In genomic region chr5:96530901-96531300, GRCh38 we compare ENCODE assay signal across 15 cellular contexts.
DNase-seq lines count a peak whose midpoint lies in the region; ATAC-seq lines count a peak whose summit lies in the region.
"Had no signal": no experiment of that assay in that cellular context is flagged by ENCODE, and none has a peak within 500 bp of the region (broad histone marks: within the 10 kb centered on the region; RNA-seq: fewer than 3 reads in every experiment).

No MANE protein-coding gene starts in this region.

- ATAC-seq in HG02852 (IDR thresholded peaks at IDR 0.05; ENCODE audit: unreplicated experiment) = no peak
- no peak for ATAC-seq in activated naive CD4-positive, alpha-beta T cell treated with anti-CD3 and anti-CD28 coated beads, Interleukin-2, amount 50 U/mL, for 72 hours
- ATAC-seq: GM12878, GM23338 had no signal

- H3K27ac Mint-ChIP-seq in activated naive CD4-positive, alpha-beta T cell treated with anti-CD3 and anti-CD28 coated beads, Interleukin-2, amount 50 U/mL, for 72 hours = no peak overlapping the region
- H3K27ac Mint-ChIP-seq: GM23338, H9 had no signal

- H3K9me3 Mint-ChIP-seq in activated naive CD4-positive, alpha-beta T cell treated with anti-CD3 and anti-CD28 coated beads, Interleukin-2, amount 50 U/mL, for 72 hours = peaks cover 0 to 3% of the 10 kb centered on the region in 2 donors
- H3K9me3 Mint-ChIP-seq: CD4-positive, alpha-beta memory T cell; GM23338; H9 had no signal

- DNase-seq in DMS53 (lab: John Stamatoyannopoulos, UW) (peak; percentile 54), HCEC 1CT (peak; percentile 45), amniotic epithelial cell (ENCODE audit: low read depth) (peak; percentile 24), kidney tubule cell (ENCODE audit: low spot score) (peak; percentile 21), retina (no peak), NCI-H1092 (lab: John Stamatoyannopoulos, UW) (no peak)
- DNase-seq in activated naive CD4-positive, alpha-beta T cell treated with anti-CD3 and anti-CD28 coated beads, Interleukin-2, amount 50 U/mL, for 72 hours (ENCODE audit: low spot score in 2 of 2) = no peak
- DNase-seq: BE2C; CD4-positive, alpha-beta memory T cell; COR-L47; DMS153; H9 had no signal

- no peaks in the 10 kb centered on the region for H3K36me3 Mint-ChIP-seq in activated naive CD4-positive, alpha-beta T cell treated with anti-CD3 and anti-CD28 coated beads, Interleukin-2, amount 50 U/mL, for 72 hours
- H3K36me3 Mint-ChIP-seq: CD4-positive, alpha-beta memory T cell had no signal

Comparison
In these comparisons a context has a peak if more than half of its experiments do, and no peak if none do; other contexts are left out.
1. DNase-seq: peak in DMS53 (single experiment), HCEC 1CT (single experiment), amniotic epithelial cell (single experiment) and kidney tubule cell (single experiment); none in retina (single experiment), activated naive CD4-positive, alpha-beta T cell treated with anti-CD3 and anti-CD28 coated beads, Interleukin-2, amount 50 U/mL, for 72 hours (0 of 2) and NCI-H1092 (single experiment).